In genomic region chr15:60575995-60576394, GRCh38 we compare ENCODE assay signal across 11 cellular contexts.
DNase-seq lines count a peak whose midpoint lies in the region; ATAC-seq and TF ChIP-seq lines count a peak whose summit lies in the region.
"Had no signal": no experiment of that assay in that cellular context is flagged by ENCODE, and none has a peak within 500 bp of the region (broad histone marks: within the 10 kb centered on the region; RNA-seq: fewer than 3 reads in every experiment).

No MANE protein-coding gene starts in this region.

- H3K36me3 Mint-ChIP-seq in activated CD8-positive, alpha-beta memory T cell treated with anti-CD3 and anti-CD28 coated beads, Interleukin-2, amount 10 ng/mL, durations not matched to agents 7 days and 5 days = peaks cover 29% of the 10 kb centered on the region
- peaks cover 18% of the 10 kb centered on the region for H3K36me3 Mint-ChIP-seq in T-cell

- H3K27me3 Mint-ChIP-seq in activated CD8-positive, alpha-beta memory T cell treated with anti-CD3 and anti-CD28 coated beads, Interleukin-2, amount 10 ng/mL, durations not matched to agents 7 days and 5 days = no peaks in the 10 kb centered on the region
- H3K27me3 Mint-ChIP-seq in T-cell = no peaks in the 10 kb centered on the region

- POLR2A ChIA-PET in T-cell (lab: Charles Lee) = interaction anchor here in 1 of 2 donors (0.5 to 5.2 kb wide), 6 partner anchors 9 to 320 kb away, joined by 4 to 56 read pairs (median 4); no protein-coding TSS in a partner anchor

- peak overlapping the region; percentile 87 for H3K27ac Mint-ChIP-seq in activated CD8-positive, alpha-beta memory T cell treated with anti-CD3 and anti-CD28 coated beads, Interleukin-2, amount 10 ng/mL, durations not matched to agents 7 days and 5 days
- peak overlapping the region; percentile 95 to 96 for H3K27ac Mint-ChIP-seq in T-cell

- H3K36me3 ChIP-seq in smooth muscle cell (ENCODE audit: low read depth) = no peaks in the 10 kb centered on the region
- no peaks in the 10 kb centered on the region for H3K36me3 ChIP-seq in esophagus squamous epithelium
- H3K36me3 ChIP-seq: sigmoid colon had no signal

- intact Hi-C loops in esophagus squamous epithelium (cut with DNase I) = no loop called here
- intact Hi-C loops in posterior cingulate gyrus (cut with DNase I) = no loop called here

- WGBS in smooth muscle cell (ENCODE audit: low lambda C conversion rate) = 49% methylated on average over 3 of the region's 3 CpGs
- 35 to 40% methylated on average over 3 of the region's 3 CpGs for WGBS in esophagus squamous epithelium, 2 donors

- CTCF ChIA-PET in activated CD8-positive, alpha-beta memory T cell treated with anti-CD3 and anti-CD28 coated beads, Interleukin-2, amount 10 ng/mL, durations not matched to agents 7 days and 5 days (lab: Charles Lee) = interaction anchor here (0.8 to 1.7 kb wide), 5 partner anchors 11 to 56 kb away, joined by 3 to 6 read pairs (median 4); no protein-coding TSS in a partner anchor
- CTCF ChIA-PET in T-cell (lab: Charles Lee) = interaction anchor here in 1 of 2 donors (1.8 to 4.1 kb wide), 2 partner anchors 10 to 26 kb away, joined by 7 to 38 read pairs; no protein-coding TSS in a partner anchor

- H3K4me1 Mint-ChIP-seq in activated CD8-positive, alpha-beta memory T cell treated with anti-CD3 and anti-CD28 coated beads, Interleukin-2, amount 10 ng/mL, durations not matched to agents 7 days and 5 days = peaks cover 89% of the 10 kb centered on the region
- H3K4me1 Mint-ChIP-seq in T-cell = peaks cover 86 to 96% (median 93%) of the 10 kb centered on the region in 3 donors

- H3K79me2 ChIP-seq in smooth muscle cell (ENCODE audit: low read depth) = no peaks in the 10 kb centered on the region

- no peak for DNase-seq in activated CD8-positive, alpha-beta memory T cell treated with anti-CD3 and anti-CD28 coated beads, Interleukin-2, amount 10 ng/mL, durations not matched to agents 7 days and 5 days
- DNase-seq in activated CD8-positive, alpha-beta memory T cell treated with anti-CD3 and anti-CD28 coated beads, Interleukin-2, amount 50 U/mL, for 4 hours = no peak
- DNase-seq in T-cell (no peak), fibroblast of villous mesenchyme (ENCODE audit: low read depth) (peak; percentile 67), smooth muscle cell (lab: John Stamatoyannopoulos, UW; ENCODE audit: unreplicated experiment) (no peak), nucleus accumbens (lab: John Stamatoyannopoulos, UW) (no peak), esophagus squamous epithelium (lab: John Stamatoyannopoulos, UW) (no peak), posterior cingulate gyrus (no peak)
- DNase-seq: activated CD4-positive, alpha-beta T cell treated with anti-CD3 and anti-CD28 coated beads for 48 hours; sigmoid colon had no signal

- H3K4me3 Mint-ChIP-seq in activated CD8-positive, alpha-beta memory T cell treated with anti-CD3 and anti-CD28 coated beads, Interleukin-2, amount 10 ng/mL, durations not matched to agents 7 days and 5 days = peak overlapping the region; percentile 61
- peak overlapping the region; percentile 59 to 74 (median 62) for H3K4me3 Mint-ChIP-seq in T-cell

- H3K4me1 ChIP-seq in smooth muscle cell (ENCODE audit: low read depth) (peaks cover 7% of the 10 kb centered on the region), esophagus squamous epithelium (peaks cover 8 to 73% (median 32%) of the 10 kb centered on the region in 3 donors)

- TF ChIP-seq POLR2A in esophagus squamous epithelium (IDR thresholded peaks at IDR 0.05) = no peak

- H3K4me3 ChIP-seq in fibroblast of villous mesenchyme (ENCODE audit: low read depth, low read length) = no peak overlapping the region
- no peak overlapping the region for H3K4me3 ChIP-seq in smooth muscle cell
- H3K4me3 ChIP-seq in esophagus squamous epithelium = no peak overlapping the region
- H3K4me3 ChIP-seq: sigmoid colon had no signal

- TF ChIP-seq CTCF in fibroblast of villous mesenchyme (IDR thresholded peaks at IDR 0.05; ENCODE audit: insufficient read depth, low read depth, low read length) (no peak), smooth muscle cell (IDR thresholded peaks at IDR 0.05; ENCODE audit: borderline replicate concordance, insufficient read depth, poor library complexity, severe bottlenecking) (no peak), esophagus squamous epithelium (IDR thresholded peaks at IDR 0.05) (no peak)

- ATAC-seq in activated CD8-positive, alpha-beta memory T cell treated with anti-CD3 and anti-CD28 coated beads, Interleukin-2, amount 10 ng/mL, durations not matched to agents 7 days and 5 days = no peak
- no peak for ATAC-seq in T-cell (replicated peaks in 1 of 4)
- ATAC-seq: Panc1 had no signal

- H3F3A ChIP-seq in smooth muscle cell (ENCODE audit: low read depth) = no peaks in the 10 kb centered on the region

- H3K27ac ChIP-seq in smooth muscle cell (ENCODE audit: low read depth) (peak overlapping the region; percentile 60), esophagus squamous epithelium (no peak overlapping the region)

- no peak overlapping the region for H2AFZ ChIP-seq in smooth muscle cell (ENCODE audit: low read depth)

- H3K27me3 ChIP-seq in smooth muscle cell (ENCODE audit: low read depth) = no peaks in the 10 kb centered on the region
- H3K27me3 ChIP-seq in esophagus squamous epithelium = no peaks in the 10 kb centered on the region
- H3K27me3 ChIP-seq: sigmoid colon had no signal

- H3K9me3 ChIP-seq in smooth muscle cell (replicated peaks; ENCODE audit: low read depth) = no peaks in the 10 kb centered on the region
- no peaks in the 10 kb centered on the region for H3K9me3 ChIP-seq in esophagus squamous epithelium
- H3K9me3 ChIP-seq: sigmoid colon had no signal

- H3K9me3 Mint-ChIP-seq in activated CD8-positive, alpha-beta memory T cell treated with anti-CD3 and anti-CD28 coated beads, Interleukin-2, amount 10 ng/mL, durations not matched to agents 7 days and 5 days (ENCODE audit: low read depth) = no peaks in the 10 kb centered on the region
- no peaks in the 10 kb centered on the region for H3K9me3 Mint-ChIP-seq in T-cell

- no peak overlapping the region for H3K9ac ChIP-seq in smooth muscle cell (ENCODE audit: low read depth)

- peak overlapping the region; percentile 22 for H3K4me2 ChIP-seq in smooth muscle cell

- H4K20me1 ChIP-seq in smooth muscle cell (ENCODE audit: low read depth) = peaks cover 84% of the 10 kb centered on the region
